28 cellular contexts compared by ENCODE assay signal in the genomic region with DNA sequence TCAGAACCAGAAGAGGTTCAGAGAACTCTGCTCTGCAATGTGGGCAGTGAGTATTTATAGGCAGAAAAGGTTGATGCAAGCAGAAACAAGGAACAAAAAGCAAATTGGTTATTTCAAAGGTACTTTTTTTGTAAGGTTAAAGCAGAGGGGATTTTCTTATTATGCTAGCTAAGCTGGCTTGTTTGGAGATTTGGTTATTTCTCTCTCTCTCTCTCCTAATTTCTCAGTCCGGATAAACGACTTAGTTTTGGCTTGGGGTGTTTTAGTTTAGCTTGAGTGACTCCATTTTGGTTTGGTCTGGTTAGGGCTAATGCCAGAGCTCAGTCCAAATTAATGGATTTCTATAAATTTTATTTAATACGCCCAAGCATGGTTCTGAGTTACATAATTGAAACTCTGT.
DNase-seq lines count a peak whose midpoint lies in the region; ATAC-seq and TF ChIP-seq lines count a peak whose summit lies in the region.
"Had no signal": no experiment of that assay in that cellular context is flagged by ENCODE, and none has a peak within 500 bp of the region (broad histone marks: within the 10 kb centered on the region; RNA-seq: fewer than 3 reads in every experiment).

No MANE protein-coding gene starts in this region.

- intact Hi-C loops in MCF 10A (cut with micrococcal nuclease) (no loop called here), upper lobe of right lung (cut with DNase I) (no loop called here)

- H3K4me3 Mint-ChIP-seq in MCF 10A (ENCODE audit: unreplicated experiment): no peak overlapping the region
- no peak overlapping the region for H3K4me3 Mint-ChIP-seq in activated naive CD4-positive, alpha-beta T cell treated with anti-CD3 and anti-CD28 coated beads, Interleukin-2, amount 10 ng/mL, durations not matched to agents 7 days and 5 days
- H3K4me3 Mint-ChIP-seq: B cell; CD8-positive, alpha-beta T cell; GM23338; HFFc6; T-helper 17 cell had no signal

- peaks cover 81% of the 10 kb centered on the region for H3K27me3 Mint-ChIP-seq in MCF 10A (ENCODE audit: insufficient read depth, unreplicated experiment)
- no peaks in the 10 kb centered on the region for H3K27me3 Mint-ChIP-seq in activated naive CD4-positive, alpha-beta T cell treated with anti-CD3 and anti-CD28 coated beads, Interleukin-2, amount 10 ng/mL, durations not matched to agents 7 days and 5 days
- H3K27me3 Mint-ChIP-seq: B cell, T-helper 17 cell had no signal

- no peaks in the 10 kb centered on the region for H3K9me3 Mint-ChIP-seq in MCF 10A (ENCODE audit: unreplicated experiment)
- no peaks in the 10 kb centered on the region for H3K9me3 Mint-ChIP-seq in activated naive CD4-positive, alpha-beta T cell treated with anti-CD3 and anti-CD28 coated beads, Interleukin-2, amount 10 ng/mL, durations not matched to agents 7 days and 5 days
- H3K9me3 Mint-ChIP-seq: CD8-positive, alpha-beta T cell; GM23338 had no signal

- H3K4me1 Mint-ChIP-seq in MCF 10A (ENCODE audit: insufficient read depth, unreplicated experiment): no peaks in the 10 kb centered on the region
- no peaks in the 10 kb centered on the region for H3K4me1 Mint-ChIP-seq in activated naive CD4-positive, alpha-beta T cell treated with anti-CD3 and anti-CD28 coated beads, Interleukin-2, amount 10 ng/mL, durations not matched to agents 7 days and 5 days
- H3K4me1 Mint-ChIP-seq: B cell, GM23338, T-helper 17 cell had no signal

- ATAC-seq in GM19351 (IDR thresholded peaks at IDR 0.05; ENCODE audit: unreplicated experiment): peak; percentile 33
- ATAC-seq in HG02571 (IDR thresholded peaks at IDR 0.05; ENCODE audit: unreplicated experiment): peak; percentile 41
- peak; percentile 38 for ATAC-seq in HG03025 (IDR thresholded peaks at IDR 0.05; ENCODE audit: low FRiP score, unreplicated experiment)
- ATAC-seq in upper lobe of right lung: no peak
- no peak for ATAC-seq in GM21447 (IDR thresholded peaks at IDR 0.05; ENCODE audit: unreplicated experiment)
- ATAC-seq: CD8-positive, alpha-beta T cell; GM23338; PC-3; Right ventricle myocardium inferior; SK-N-SH treated with all-trans-retinoic acid at 6 μM for 48 hours; T-helper 17 cell had no signal

- H3K4me3 ChIP-seq in GM12865 (ENCODE audit: low read depth, low read length) (no peak overlapping the region), upper lobe of right lung (no peak overlapping the region)
- H3K4me3 ChIP-seq: GM23338, HAP-1, SJCRH30 had no signal

- POLR2A ChIA-PET in MCF 10A (lab: Yijun Ruan, JAX): interaction anchor here (0.6 kb wide), 1 partner anchor 31 kb away, joined by 4 read pairs; no protein-coding TSS in a partner anchor

- DNase-seq in GM12865 (ENCODE audit: low read depth): peak; percentile 28
- no peak for DNase-seq in MCF 10A (ENCODE audit: unreplicated experiment)
- DNase-seq in upper lobe of right lung: no peak
- no peak for DNase-seq in activated naive CD4-positive, alpha-beta T cell treated with anti-CD3 and anti-CD28 coated beads, Interleukin-2, amount 10 ng/mL, durations not matched to agents 7 days and 5 days
- DNase-seq: Caco-2; CD8-positive, alpha-beta T cell; HFFc6; NCI-H1092; NCI-H1436; NCI-H187; NCI-H2081 treated with DMSO at 0.1 percent for 48 hours; NCI-H2171; NCI-H524; NCI-H748 treated with DMSO at 0.1 percent for 48 hours; PC-3; SJCRH30; T-helper 17 cell had no signal

- TF ChIP-seq CTCF in GM12865 (IDR thresholded peaks at IDR 0.05; ENCODE audit: insufficient read depth, low read depth, low read length, missing control alignments): no peak
- TF ChIP-seq CTCF in MCF 10A (IDR thresholded peaks at IDR 0.05; ENCODE audit: unreplicated experiment): no peak
- no peak for TF ChIP-seq CTCF in upper lobe of right lung (IDR thresholded peaks at IDR 0.05)

- no peak overlapping the region for H3K27ac ChIP-seq in upper lobe of right lung
- H3K27ac ChIP-seq: 22Rv1, C4-2B, SJCRH30 had no signal

- BruUV-seq in MCF 10A (replicated peaks; lab: Mats Ljungman, UMichigan): no TSS peak

- H3K4me1 ChIP-seq in upper lobe of right lung: no peaks in the 10 kb centered on the region
- H3K4me1 ChIP-seq: HAP-1, SJCRH30 had no signal

- no peaks in the 10 kb centered on the region for H3K9me3 ChIP-seq in upper lobe of right lung
- H3K9me3 ChIP-seq: Caco-2, HAP-1, SJCRH30 had no signal

- CTCF ChIA-PET in MCF 10A (lab: Yijun Ruan, JAX): interaction anchor here (1.1 to 1.2 kb wide), 2 partner anchors 12 to 22 kb away, joined by 3 to 5 read pairs; no protein-coding TSS in a partner anchor
- CTCF ChIA-PET in activated naive CD4-positive, alpha-beta T cell treated with anti-CD3 and anti-CD28 coated beads, Interleukin-2, amount 10 ng/mL, durations not matched to agents 7 days and 5 days (lab: Charles Lee): no interaction called here

- no peak overlapping the region for H3K27ac Mint-ChIP-seq in MCF 10A (ENCODE audit: low read depth, unreplicated experiment)
- H3K27ac Mint-ChIP-seq in activated naive CD4-positive, alpha-beta T cell treated with anti-CD3 and anti-CD28 coated beads, Interleukin-2, amount 10 ng/mL, durations not matched to agents 7 days and 5 days: no peak overlapping the region
- H3K27ac Mint-ChIP-seq: B cell; CD8-positive, alpha-beta T cell; GM23338; HFFc6; T-helper 17 cell had no signal

- no peaks in the 10 kb centered on the region for H3K36me3 ChIP-seq in upper lobe of right lung
- H3K36me3 ChIP-seq: HAP-1, SJCRH30 had no signal

- H3K36me3 Mint-ChIP-seq in MCF 10A (ENCODE audit: insufficient read depth, unreplicated experiment): no peaks in the 10 kb centered on the region
- no peaks in the 10 kb centered on the region for H3K36me3 Mint-ChIP-seq in activated naive CD4-positive, alpha-beta T cell treated with anti-CD3 and anti-CD28 coated beads, Interleukin-2, amount 10 ng/mL, durations not matched to agents 7 days and 5 days
- H3K36me3 Mint-ChIP-seq: CD8-positive, alpha-beta T cell had no signal

- no peaks in the 10 kb centered on the region for H3K27me3 ChIP-seq in upper lobe of right lung
- H3K27me3 ChIP-seq: SJCRH30 had no signal

Comparison
In these comparisons a context has a peak if more than half of its experiments do, and no peak if none do; other contexts are left out.
1. ATAC-seq: peak in GM19351 (single experiment), HG02571 (single experiment) and HG03025 (single experiment); none in upper lobe of right lung (single experiment) and GM21447 (single experiment).